ENCODE assay signal across 9 cellular contexts in the genomic region with DNA sequence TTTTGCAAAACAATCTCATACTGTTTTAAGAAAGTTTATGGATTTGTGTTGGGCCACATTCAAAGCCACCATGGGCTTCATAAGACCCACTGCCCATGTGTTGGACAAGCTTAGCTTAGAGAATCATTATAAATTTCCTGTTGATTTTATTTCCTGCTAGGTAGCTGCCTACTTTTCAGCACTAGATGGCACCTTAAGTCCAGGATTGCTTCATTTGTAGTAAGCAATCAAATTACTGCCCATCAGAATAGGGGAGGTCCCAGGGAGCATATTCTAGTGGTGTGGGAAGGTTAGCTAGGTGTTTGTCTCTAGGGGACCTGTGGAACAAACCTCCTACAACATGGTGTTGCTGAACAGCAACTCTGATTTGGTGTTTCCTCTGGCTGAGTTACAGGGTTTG. TPM values are rescaled to one million over a fixed set of nuclear protein-coding genes. Genes with fewer than 3 reads are reported as not detected.
DNase-seq lines count a peak whose midpoint lies in the region; ATAC-seq and TF ChIP-seq lines count a peak whose summit lies in the region.
"Had no signal": no experiment of that assay in that cellular context is flagged by ENCODE, and none has a peak within 500 bp of the region (broad histone marks: within the 10 kb centered on the region; RNA-seq: fewer than 3 reads in every experiment).

No MANE protein-coding gene starts in this region.

- H3K4me3 ChIP-seq in GM06990 (replicated peaks; ENCODE audit: low read depth, low read length), result no peak overlapping the region
- no peak overlapping the region for H3K4me3 ChIP-seq in WI38 (ENCODE audit: low read depth, low read length)
- no peak overlapping the region for H3K4me3 ChIP-seq in thyroid gland (replicated peaks in 1 of 3)
- H3K4me3 ChIP-seq: SJSA1 had no signal

- no peaks in the 10 kb centered on the region for H3K4me1 Mint-ChIP-seq in activated CD4-positive, alpha-beta T cell treated with anti-CD3 and anti-CD28 coated beads, Interleukin-2, amount 10 ng/mL, durations not matched to agents 24 days and 14 days

- TF ChIP-seq POLR2A in thyroid gland (IDR thresholded peaks at IDR 0.05), result no peak

- H3K27ac ChIP-seq in thyroid gland, result no peak overlapping the region
- H3K27ac ChIP-seq: SJSA1 had no signal

- no peak for ATAC-seq in HG03432 (IDR thresholded peaks at IDR 0.05; ENCODE audit: unreplicated experiment)

- H3K9me3 ChIP-seq in thyroid gland, result no peaks in the 10 kb centered on the region
- H3K9me3 ChIP-seq: SJSA1 had no signal

- no peaks in the 10 kb centered on the region for H3K36me3 ChIP-seq in GM06990 (ENCODE audit: control insufficient read depth, insufficient read depth, low read length)
- no peaks in the 10 kb centered on the region for H3K36me3 ChIP-seq in thyroid gland
- H3K36me3 ChIP-seq: SJSA1 had no signal

- no peaks in the 10 kb centered on the region for H3K36me3 Mint-ChIP-seq in activated CD4-positive, alpha-beta T cell treated with anti-CD3 and anti-CD28 coated beads, Interleukin-2, amount 10 ng/mL, durations not matched to agents 24 days and 14 days (ENCODE audit: low read depth)

- no peaks in the 10 kb centered on the region for H3K9me3 Mint-ChIP-seq in activated CD4-positive, alpha-beta T cell treated with anti-CD3 and anti-CD28 coated beads, Interleukin-2, amount 10 ng/mL, durations not matched to agents 24 days and 14 days

- H3K27me3 Mint-ChIP-seq in activated CD4-positive, alpha-beta T cell treated with anti-CD3 and anti-CD28 coated beads, Interleukin-2, amount 10 ng/mL, durations not matched to agents 24 days and 14 days, result peaks cover 6% of the 10 kb centered on the region

- DNase-seq in GM06990 (ENCODE audit: extremely low read depth, insufficient read length) (no peak), NCI-H1105 (lab: John Stamatoyannopoulos, UW) (peak; percentile 4), lung microvascular endothelial cell (ENCODE audit: low read depth in 2 of 2) (peak; percentile 45 to 59), thyroid gland (no peak), GDM1 (lab: John Stamatoyannopoulos, UW) (no peak)
- no peak for DNase-seq in activated CD4-positive, alpha-beta T cell treated with anti-CD3 and anti-CD28 coated beads, Interleukin-2, amount 10 ng/mL, durations not matched to agents 24 days and 14 days

- intact Hi-C loops in thyroid gland (cut with DNase I), result no loop called here
- intact Hi-C loops in activated CD4-positive, alpha-beta T cell treated with anti-CD3 and anti-CD28 coated beads, Interleukin-2, amount 10 ng/mL, durations not matched to agents 24 days and 14 days (cut with micrococcal nuclease), result no loop called here

- TF ChIP-seq CTCF in GM06990 (IDR thresholded peaks at IDR 0.05; ENCODE audit: insufficient read depth, low read length, poor library complexity, severe bottlenecking) (peak; percentile 34), WI38 (IDR thresholded peaks at IDR 0.05; ENCODE audit: low read depth, low read length) (peak; percentile 13; the same call in 1 of the 2 replicates), thyroid gland (IDR thresholded peaks at IDR 0.05) (peak in 3 of 6 experiments; percentile 17 to 25 (median 18))

- no peaks in the 10 kb centered on the region for H3K4me1 ChIP-seq in thyroid gland
- H3K4me1 ChIP-seq: SJSA1 had no signal

- H3K27me3 ChIP-seq in GM06990 (replicated peaks; ENCODE audit: control insufficient read depth, insufficient read depth, low read length) (no peaks in the 10 kb centered on the region), thyroid gland (no peaks in the 10 kb centered on the region)
- H3K27me3 ChIP-seq: SJSA1 had no signal

- H3K27ac Mint-ChIP-seq in activated CD4-positive, alpha-beta T cell treated with anti-CD3 and anti-CD28 coated beads, Interleukin-2, amount 10 ng/mL, durations not matched to agents 24 days and 14 days, result no peak overlapping the region

- H3K4me3 Mint-ChIP-seq in activated CD4-positive, alpha-beta T cell treated with anti-CD3 and anti-CD28 coated beads, Interleukin-2, amount 10 ng/mL, durations not matched to agents 24 days and 14 days, result no peak overlapping the region

RNA-seq across cellular contexts. Expression of a gene that starts 11.0 kb away (rescaled TPM):
- total RNA-seq in lung microvascular endothelial cell (not detected in 2 replicates), thyroid gland (1 to 10 TPM in 1 of 4 donors, under 1 TPM in 3; 0.40 to 1.5 (median 0.68) TPM)
- not detected in 2 replicates for total RNA-seq in activated CD4-positive, alpha-beta T cell treated with anti-CD3 and anti-CD28 coated beads, Interleukin-2, amount 10 ng/mL, durations not matched to agents 24 days and 14 days
- total RNA-seq: SJSA1 had no signal

RNA-seq across cellular contexts. Expression of a gene that starts 34.4 kb away (rescaled TPM):
- total RNA-seq in lung microvascular endothelial cell, result not detected in 2 replicates
- not detected for total RNA-seq in thyroid gland
- not detected in 2 replicates for total RNA-seq in activated CD4-positive, alpha-beta T cell treated with anti-CD3 and anti-CD28 coated beads, Interleukin-2, amount 10 ng/mL, durations not matched to agents 24 days and 14 days
- total RNA-seq: SJSA1 had no signal

Comparison
In these comparisons a context has a peak if more than half of its experiments do, and no peak if none do; other contexts are left out.
1. DNase-seq: peak in NCI-H1105 (single experiment) and lung microvascular endothelial cell (2 of 2); none in GM06990 (single experiment), thyroid gland (0 of 2), activated CD4-positive, alpha-beta T cell treated with anti-CD3 and anti-CD28 coated beads, Interleukin-2, amount 10 ng/mL, durations not matched to agents 24 days and 14 days (single experiment) and GDM1 (single experiment).